In the genomic region with DNA sequence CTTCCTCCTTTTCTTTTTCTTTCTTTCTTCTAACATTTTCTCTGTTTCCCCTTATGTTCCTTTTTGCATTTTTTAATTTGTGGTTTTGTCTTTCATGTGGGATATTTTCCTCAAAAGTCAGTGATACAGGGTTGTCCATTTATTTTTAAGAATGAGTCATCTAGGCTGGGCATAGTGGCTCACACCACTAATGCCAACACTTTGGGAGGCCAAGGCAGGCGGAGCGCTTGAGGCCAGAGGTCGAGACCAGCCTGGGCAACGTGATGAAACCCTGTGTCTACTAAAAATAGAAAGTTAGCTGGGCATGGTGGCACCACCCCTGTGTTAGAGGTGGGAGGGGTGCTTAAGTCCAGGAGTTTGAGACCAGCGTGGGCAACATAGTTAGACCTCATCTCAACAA, we compare ENCODE assay signal across 31 cellular contexts.
"Had no signal": no experiment of that assay in that cellular context is flagged by ENCODE, and none has a peak within 500 bp of the region (broad histone marks: within the 10 kb centered on the region; RNA-seq: fewer than 3 reads in every experiment).

No MANE protein-coding gene starts in this region.

- H3K27me3 ChIP-seq: thyroid gland, upper lobe of left lung, vagina had no signal

- FAIRE-seq: frontal cortex, TTC549 had no signal

- H3K27ac ChIP-seq: esophagus muscularis mucosa, left lung, lower lobe of right lung, neutrophil, sigmoid colon, stomach, thyroid gland, upper lobe of left lung, vagina, WERI-Rb-1 had no signal

- H3K4me1 ChIP-seq: esophagus muscularis mucosa, left lung, lower lobe of right lung, sigmoid colon, stomach, thyroid gland, upper lobe of left lung, vagina had no signal

- H3K27me3 Mint-ChIP-seq: progenitor cell of endocrine pancreas had no signal

- H3K4me3 Mint-ChIP-seq: activated CD4-positive, alpha-beta memory T cell treated with anti-CD3 and anti-CD28 coated beads for 36 hours; activated CD4-positive, alpha-beta T cell treated with anti-CD3 and anti-CD28 coated beads, Interleukin-2, amount 10 ng/mL, durations not matched to agents 24 days and 14 days; dendritic cell treated with granulocyte-macrophage colony-stimulating factor and Interleukin-4, amounts not matched to agents 40 ng/mL and 50 ng/mL, for 4 days; endodermal cell; natural killer cell treated with Interleukin-12 subunit alpha and Interleukin-12 subunit beta and Interleukin-15 and Interleukin-18, amount 100 ng/mL, for 72 hours; stimulated activated naive B cell treated with anti-CD40 and anti-IgM and Interleukin-4, amounts not matched to agents 10 μg/mL and 1 μg/mL and 100 μg/mL, for 72 hours had no signal

- H3K9me3 Mint-ChIP-seq: activated CD4-positive, alpha-beta memory T cell treated with anti-CD3 and anti-CD28 coated beads for 36 hours; activated CD4-positive, alpha-beta T cell treated with anti-CD3 and anti-CD28 coated beads, Interleukin-2, amount 10 ng/mL, durations not matched to agents 24 days and 14 days; dendritic cell treated with granulocyte-macrophage colony-stimulating factor and Interleukin-4, amounts not matched to agents 40 ng/mL and 50 ng/mL, for 4 days; endodermal cell; natural killer cell treated with Interleukin-12 subunit alpha and Interleukin-12 subunit beta and Interleukin-15 and Interleukin-18, amount 100 ng/mL, for 72 hours; stimulated activated naive B cell treated with anti-CD40 and anti-IgM and Interleukin-4, amounts not matched to agents 10 μg/mL and 1 μg/mL and 100 μg/mL, for 72 hours had no signal

- DNase-seq: activated CD4-positive, alpha-beta memory T cell treated with anti-CD3 and anti-CD28 coated beads for 36 hours; activated CD4-positive, alpha-beta T cell treated with anti-CD3 and anti-CD28 coated beads, Interleukin-2, amount 10 ng/mL, durations not matched to agents 24 days and 14 days; activated CD4-positive, CD25-positive, alpha-beta regulatory T cell treated with anti-CD3 and anti-CD28 coated beads, Interleukin-2, amount 50 U/mL, for 72 hours; activated CD8-positive, alpha-beta memory T cell treated with anti-CD3 and anti-CD28 coated beads, Interleukin-2, amount 50 U/mL, for 4 hours; activated gamma-delta T cell treated with Interleukin-2 at 50 U/mL for 16 hours; activated naive CD4-positive, alpha-beta T cell treated with anti-CD3 and anti-CD28 coated beads, Interleukin-2, amount 50 U/mL, for 16 hours; activated T-cell treated with anti-CD3 and anti-CD28 coated beads, Interleukin-2, amount 50 U/mL, for 1 hour; amygdala; caudate nucleus; endodermal cell; kidney glomerular epithelial cell; left lung; lower lobe of right lung; mesendoderm; retina; sigmoid colon; stimulated activated CD4-positive, alpha-beta T cell treated with anti-CD3 and anti-CD28 coated beads, Interleukin-15, amount 100 ng/mL, for 24 hours; stimulated activated CD4-positive, alpha-beta T cell treated with anti-CD3 and anti-CD28 coated beads, Interleukin-2, amount 100 ng/mL, for 24 hours; stimulated activated naive B cell treated with anti-CD40 and anti-IgM and Interleukin-4, amounts not matched to agents 10 μg/mL and 1 μg/mL and 100 μg/mL, for 72 hours; stomach; thyroid gland; upper lobe of left lung; WERI-Rb-1 had no signal

- H3K36me3 ChIP-seq: esophagus muscularis mucosa, left lung, lower lobe of right lung, neutrophil, sigmoid colon, stomach, thyroid gland, upper lobe of left lung, vagina, WERI-Rb-1 had no signal

- H3K36me3 Mint-ChIP-seq: activated CD4-positive, alpha-beta memory T cell treated with anti-CD3 and anti-CD28 coated beads for 36 hours; natural killer cell treated with Interleukin-12 subunit alpha and Interleukin-12 subunit beta and Interleukin-15 and Interleukin-18, amount 100 ng/mL, for 72 hours; stimulated activated naive B cell treated with anti-CD40 and anti-IgM and Interleukin-4, amounts not matched to agents 10 μg/mL and 1 μg/mL and 100 μg/mL, for 72 hours had no signal

- H3K4me1 Mint-ChIP-seq: activated CD4-positive, alpha-beta T cell treated with anti-CD3 and anti-CD28 coated beads, Interleukin-2, amount 10 ng/mL, durations not matched to agents 24 days and 14 days; endodermal cell; stimulated activated naive B cell treated with anti-CD40 and anti-IgM and Interleukin-4, amounts not matched to agents 10 μg/mL and 1 μg/mL and 100 μg/mL, for 72 hours had no signal

- H3K27ac Mint-ChIP-seq: activated CD4-positive, alpha-beta memory T cell treated with anti-CD3 and anti-CD28 coated beads for 36 hours; activated CD4-positive, alpha-beta T cell treated with anti-CD3 and anti-CD28 coated beads, Interleukin-2, amount 10 ng/mL, durations not matched to agents 24 days and 14 days; dendritic cell treated with granulocyte-macrophage colony-stimulating factor and Interleukin-4, amounts not matched to agents 40 ng/mL and 50 ng/mL, for 4 days; endodermal cell; natural killer cell treated with Interleukin-12 subunit alpha and Interleukin-12 subunit beta and Interleukin-15 and Interleukin-18, amount 100 ng/mL, for 72 hours; progenitor cell of endocrine pancreas; stimulated activated naive B cell treated with anti-CD40 and anti-IgM and Interleukin-4, amounts not matched to agents 10 μg/mL and 1 μg/mL and 100 μg/mL, for 72 hours had no signal

- H3K9me3 ChIP-seq: esophagus muscularis mucosa, left lung, lower lobe of right lung, neutrophil, sigmoid colon, stomach, thyroid gland, upper lobe of left lung, vagina had no signal

- H3K4me3 ChIP-seq: esophagus muscularis mucosa, left lung, lower lobe of right lung, sigmoid colon, stomach, thyroid gland, upper lobe of left lung, vagina had no signal
